In the genomic region with DNA sequence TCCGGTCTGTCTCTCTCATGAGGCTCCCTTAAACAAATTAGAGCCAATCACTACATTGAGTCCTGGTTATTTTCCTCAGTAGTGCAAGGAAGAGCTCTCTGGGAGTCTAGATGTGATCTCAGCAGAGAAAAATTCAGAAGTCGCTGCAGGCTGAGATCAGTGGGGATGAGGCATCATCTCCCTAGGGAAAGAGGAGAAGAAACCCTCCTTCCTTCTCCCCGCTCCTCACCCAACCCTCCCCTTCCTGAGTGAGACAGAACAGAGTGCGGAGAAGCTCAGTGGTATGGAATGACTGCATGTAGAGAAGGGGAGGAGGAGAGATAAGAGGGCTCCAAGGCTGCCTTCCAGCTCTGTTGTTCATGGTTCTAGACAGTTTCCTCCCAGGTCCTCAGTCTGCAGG, we compare ENCODE assay signal across 14 cellular contexts.
DNase-seq lines count a peak whose midpoint lies in the region; ATAC-seq and TF ChIP-seq lines count a peak whose summit lies in the region.
"Had no signal": no experiment of that assay in that cellular context is flagged by ENCODE, and none has a peak within 500 bp of the region (broad histone marks: within the 10 kb centered on the region; RNA-seq: fewer than 3 reads in every experiment).

No MANE protein-coding gene starts in this region.

- H3K23ac ChIP-seq in mesendoderm (ENCODE audit: low read length), result no peak overlapping the region

- no peak overlapping the region for H2BK15ac ChIP-seq in mesendoderm (replicated peaks; ENCODE audit: low read depth)

- no peak overlapping the region for H4K5ac ChIP-seq in mesendoderm (ENCODE audit: low read length)

- no peak overlapping the region for H3K56ac ChIP-seq in mesendoderm (ENCODE audit: low read length)

- no peak overlapping the region for H2AFZ ChIP-seq in Karpas-422 (ENCODE audit: low read length)

- H3K79me1 ChIP-seq in mesendoderm (ENCODE audit: low read length), result no peaks in the 10 kb centered on the region

- H3K27ac ChIP-seq in Karpas-422 (ENCODE audit: low read length) (no peak overlapping the region), mesendoderm (ENCODE audit: low read depth, low read length) (peak overlapping the region; percentile 19)

- no peaks in the 10 kb centered on the region for H4K20me1 ChIP-seq in Karpas-422 (ENCODE audit: insufficient read depth, low read depth, low read length)

- TF ChIP-seq CTCF in AG10803 (conservative IDR thresholded peaks at IDR 0.05; ENCODE audit: low read length) (no peak), cardiac fibroblast (IDR thresholded peaks at IDR 0.05; ENCODE audit: low read depth, low read length) (no peak), GM10266 (IDR thresholded peaks at IDR 0.05; ENCODE audit: control insufficient read depth, insufficient read depth, low read depth, missing control alignments) (no peak)

- H3K4me3 ChIP-seq in AG10803 (ENCODE audit: low read length), result no peak overlapping the region
- H3K4me3 ChIP-seq in Karpas-422 (ENCODE audit: low read length), result no peak overlapping the region
- no peak overlapping the region for H3K4me3 ChIP-seq in cardiac fibroblast (replicated peaks in 1 of 2; ENCODE audit: low read depth in 2 of 2, low read length in 2 of 2)
- no peak overlapping the region for H3K4me3 ChIP-seq in mesendoderm (ENCODE audit: low read length)

- H3K4me2 ChIP-seq in Karpas-422 (ENCODE audit: low read depth, low read length, poor library complexity, severe bottlenecking) (peak overlapping the region; percentile 38), mesendoderm (ENCODE audit: low read length) (no peak overlapping the region)

- DNase-seq in AG10803 (ENCODE audit: low read depth) (peak; percentile 97), Karpas-422 (no peak), cardiac fibroblast (ENCODE audit: low read depth in 2 of 2) (peak; percentile 95 to 99), mesendoderm (peak; percentile 97), GM10266 (ENCODE audit: extremely low spot score) (no peak), NCI-H524 treated with DMSO at 0.1 percent for 48 hours (lab: John Stamatoyannopoulos, UW) (no peak)
- DNase-seq: activated CD4-positive, alpha-beta T cell treated with anti-CD3 and anti-CD28 coated beads for 36 hours; activated naive CD4-positive, alpha-beta T cell treated with anti-CD3 and anti-CD28 coated beads for 36 hours; Caco-2; effector CD4-positive, alpha-beta T cell; NCI-H2171; SHP77 treated with DMSO at 0.1 percent for 48 hours had no signal

- WGBS in mesendoderm (ENCODE audit: extremely low coverage, insufficient coverage, low lambda C conversion rate), result no CpG with 5 or more reads among the region's 4 CpGs

- no peaks in the 10 kb centered on the region for H3K27me3 ChIP-seq in Karpas-422 (ENCODE audit: low read length)
- no peaks in the 10 kb centered on the region for H3K27me3 ChIP-seq in mesendoderm (ENCODE audit: insufficient read depth, low read length, poor library complexity)

- no peak overlapping the region for H2AK5ac ChIP-seq in mesendoderm (ENCODE audit: low read length)

- H3K4me1 ChIP-seq in Karpas-422 (ENCODE audit: low read length), result peaks cover 56% of the 10 kb centered on the region
- no peaks in the 10 kb centered on the region for H3K4me1 ChIP-seq in mesendoderm (ENCODE audit: control insufficient read depth, low read depth, low read length)
- H3K4me1 ChIP-seq: Caco-2 had no signal

- H3K9me2 ChIP-seq in Karpas-422 (replicated peaks; ENCODE audit: insufficient read depth, low read length), result no peaks in the 10 kb centered on the region

- H3K9ac ChIP-seq in Karpas-422 (ENCODE audit: low read length) (no peak overlapping the region), mesendoderm (ENCODE audit: low read length) (no peak overlapping the region)

- H3K18ac ChIP-seq in mesendoderm (ENCODE audit: low read length), result no peak overlapping the region

- no peak overlapping the region for H4K8ac ChIP-seq in mesendoderm (ENCODE audit: low read depth, low read length)

- H3K9me3 ChIP-seq in Karpas-422 (ENCODE audit: low read length), result no peaks in the 10 kb centered on the region
- H3K9me3 ChIP-seq: Caco-2 had no signal

- no peak overlapping the region for H3K4ac ChIP-seq in mesendoderm (ENCODE audit: low read depth, low read length)

- H3K36me3 ChIP-seq in Karpas-422 (ENCODE audit: insufficient read depth, low read length) (no peaks in the 10 kb centered on the region), mesendoderm (ENCODE audit: control insufficient read depth, insufficient read depth, low read length) (no peaks in the 10 kb centered on the region)

- no peak overlapping the region for H2BK5ac ChIP-seq in mesendoderm (ENCODE audit: low read length)

- H3K79me2 ChIP-seq in Karpas-422 (ENCODE audit: low read length) (no peaks in the 10 kb centered on the region), mesendoderm (ENCODE audit: control insufficient read depth, insufficient read depth, low read length) (no peaks in the 10 kb centered on the region)

- no peak for ATAC-seq in GM18861 (IDR thresholded peaks at IDR 0.05; ENCODE audit: unreplicated experiment)
- ATAC-seq in GM21723 (IDR thresholded peaks at IDR 0.05; ENCODE audit: unreplicated experiment), result no peak
- ATAC-seq: activated CD4-positive, alpha-beta T cell treated with anti-CD3 and anti-CD28 coated beads for 36 hours had no signal

- no peak overlapping the region for H2BK120ac ChIP-seq in mesendoderm (ENCODE audit: low read depth, low read length)

Comparison
In these comparisons a context has a peak if more than half of its experiments do, and no peak if none do; other contexts are left out.
1. DNase-seq: peak in AG10803 (single experiment), cardiac fibroblast (2 of 2) and mesendoderm (single experiment); none in Karpas-422 (single experiment), GM10266 (single experiment) and NCI-H524 treated with DMSO at 0.1 percent for 48 hours (single experiment).